8 cellular contexts compared by ENCODE assay signal in the genomic region with DNA sequence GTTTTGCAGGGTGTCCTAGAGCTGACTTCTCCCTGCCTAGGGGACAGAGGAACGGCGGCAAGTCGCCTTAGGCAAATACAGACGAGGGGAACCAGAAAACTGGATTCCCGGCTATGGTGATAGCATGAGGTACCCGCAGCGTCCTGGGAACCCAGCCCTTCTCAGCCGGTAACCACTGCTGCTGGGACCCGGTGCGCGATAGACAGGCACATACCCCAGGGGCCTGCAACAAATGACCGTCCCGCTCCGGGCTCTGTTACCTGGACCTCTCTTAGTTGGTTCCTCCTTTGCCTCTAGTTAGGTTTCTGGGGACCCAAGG. TPM values are rescaled to one million over a fixed set of nuclear protein-coding genes. Genes with fewer than 3 reads are reported as not detected.
A peak's percentile ranks its signal among the peaks of the same experiment; 100 is the strongest.
DNase-seq lines count a peak whose midpoint lies in the region; ATAC-seq and TF ChIP-seq lines count a peak whose summit lies in the region.

No MANE protein-coding gene starts in this region.

- H3K36me3 Mint-ChIP-seq in T-helper 17 cell (ENCODE audit: low read depth), result peaks cover 6% of the 10 kb centered on the region

- H4K20me1 ChIP-seq in DND-41 (ENCODE audit: insufficient read depth, low read length), result peaks cover 8% of the 10 kb centered on the region; the same call in 1 of the 2 replicates

- H3K79me2 ChIP-seq in DND-41 (ENCODE audit: insufficient read depth, low read length), result no peaks in the 10 kb centered on the region

- 1 to 8% methylated on average over 12 to 14 of the region's 14 CpGs for WGBS in lower leg skin, 2 donors

- H2AFZ ChIP-seq in DND-41 (ENCODE audit: low read depth, low read length), result peak overlapping the region; percentile 33; the same call in 1 of the 2 replicates

- H3K27me3 ChIP-seq in DND-41 (ENCODE audit: insufficient read depth, low read length, poor library complexity), result peaks cover 49% of the 10 kb centered on the region
- H3K27me3 ChIP-seq in skeletal muscle tissue (ENCODE audit: control insufficient read depth in 3 of 3, insufficient read depth in 3 of 3, low read length in 3 of 3), result peaks cover 12 to 19% (median 17%) of the 10 kb centered on the region in 3 donors

- DNase-seq in DND-41 (no peak), T-helper 17 cell (no peak), germinal center (ENCODE audit: low spot score) (peak; percentile 10), lower leg skin (ENCODE audit: low spot score in 2 of 2) (no peak), NCI-H524 treated with DMSO at 0.1 percent for 48 hours (lab: John Stamatoyannopoulos, UW) (no peak), CD1c-positive myeloid dendritic cell (ENCODE audit: extremely low spot score) (no peak)

- peak overlapping the region; percentile 82 for H3K4me2 ChIP-seq in DND-41 (ENCODE audit: insufficient read depth, low read length)

- H3K9me3 ChIP-seq in DND-41 (ENCODE audit: insufficient read depth, low read length, severe bottlenecking) (no peaks in the 10 kb centered on the region), HEK293 (ENCODE audit: control insufficient read depth, insufficient read depth, low read depth, low read length) (no peaks in the 10 kb centered on the region), T-helper 17 cell (ENCODE audit: control insufficient read depth, low read length, poor library complexity, severe bottlenecking) (no peaks in the 10 kb centered on the region), skeletal muscle tissue (ENCODE audit: control insufficient read depth in 3 of 3, low read length in 3 of 3) (no peaks in the 10 kb centered on the region)

- H3K4me3 Mint-ChIP-seq in T-helper 17 cell, result peak overlapping the region; percentile 71

- no peak overlapping the region for H3K9ac ChIP-seq in DND-41 (ENCODE audit: low read depth, low read length)
- H3K9ac ChIP-seq in skeletal muscle tissue (ENCODE audit: low read depth in 1 of 3, low read length in 3 of 3), result peak overlapping the region in 1 of 3 donors; percentile 24

- peaks cover 15% of the 10 kb centered on the region for H3K4me1 Mint-ChIP-seq in T-helper 17 cell

- no peak overlapping the region for H3K27ac Mint-ChIP-seq in T-helper 17 cell

- H3K4me3 ChIP-seq in DND-41 (ENCODE audit: low read depth in 1 of 2, low read length in 2 of 2) (peak overlapping the region in 1 of 2 experiments; percentile 48; a peak in 2 of 4 replicates), HEK293 (ENCODE audit: low read depth, low read length) (peak overlapping the region; percentile 69), skeletal muscle tissue (ENCODE audit: low read length in 3 of 3) (peak overlapping the region; percentile 56 to 70 (median 60)), lower leg skin (ENCODE audit: low read depth, poor library complexity, severe bottlenecking) (no peak overlapping the region)

- H3K36me3 ChIP-seq in DND-41 (ENCODE audit: insufficient read depth, low read length) (no peaks in the 10 kb centered on the region), HEK293 (ENCODE audit: control insufficient read depth in 2 of 2, insufficient read depth in 1 of 2, low read length in 2 of 2) (no peaks in the 10 kb centered on the region), skeletal muscle tissue (ENCODE audit: control insufficient read depth in 3 of 3, insufficient read depth in 3 of 3, low read length in 3 of 3) (peaks cover 0 to 2% (median 0%) of the 10 kb centered on the region in 3 donors)

- POLR2A ChIA-PET in HEK293 (lab: Yijun Ruan, JAX), result interaction anchor here (1.2 kb wide), 1 partner anchor 33 kb away, joined by 3 read pairs; no protein-coding TSS in a partner anchor

- ATAC-seq in DND-41 (ENCODE audit: insufficient read depth, low read depth), result no peak
- peak; percentile 9 for ATAC-seq in T-helper 17 cell

- intact Hi-C loops in lower leg skin (cut with DNase I; ENCODE audit: low total_unique reads), result no loop called here

- H3K4me1 ChIP-seq in DND-41 (ENCODE audit: insufficient read depth, low read length) (peaks cover 15% of the 10 kb centered on the region), HEK293 (ENCODE audit: control insufficient read depth, insufficient read depth, low read length) (peaks cover 17% of the 10 kb centered on the region), skeletal muscle tissue (ENCODE audit: control insufficient read depth in 3 of 3, insufficient read depth in 3 of 3, low read length in 3 of 3) (peaks cover 6 to 17% (median 10%) of the 10 kb centered on the region in 3 donors)

- no peak for TF ChIP-seq CTCF in DND-41 (IDR thresholded peaks at IDR 0.05; ENCODE audit: borderline replicate concordance, extremely low read depth, low read length, poor library complexity, severe bottlenecking)
- no peak for TF ChIP-seq CTCF in HEK293 (tag by site-specific recombination; IDR thresholded peaks at IDR 0.05)
- no peak for TF ChIP-seq CTCF in lower leg skin (IDR thresholded peaks at IDR 0.05)

- H3K27ac ChIP-seq in DND-41 (ENCODE audit: low read length) (no peak overlapping the region), HEK293 (ENCODE audit: extremely low read depth, low read depth, low read length) (peak overlapping the region; percentile 59; the same call in 1 of the 2 replicates), skeletal muscle tissue (ENCODE audit: low read depth, low read length) (peak overlapping the region; percentile 18)

- peaks cover 83% of the 10 kb centered on the region for H3K27me3 Mint-ChIP-seq in T-helper 17 cell

- no peak for TF ChIP-seq POLR2A in lower leg skin (IDR thresholded peaks at IDR 0.05)

- CTCF ChIA-PET in HEK293 (lab: Yijun Ruan, JAX), result interaction anchor here (1.2 kb wide), 1 partner anchor 243 kb away, joined by 6 read pairs; no protein-coding TSS in a partner anchor

TF ChIP-seq in HEK293, 187 proteins besides CTCF, POLR2A, EP300 and RAD21:
- TF ChIP-seq ZEB2 (tag by site-specific recombination; IDR thresholded peaks at IDR 0.05) (no peak), ZBTB20 (tag by site-specific recombination; IDR thresholded peaks at IDR 0.05) (peak; percentile 82), ZNF335 (tag by site-specific recombination; conservative IDR thresholded peaks at IDR 0.05) (peak; percentile 97), ZBTB48 (tag by site-specific recombination; IDR thresholded peaks at IDR 0.05) (0 out of 2 replicates have a peak, but pooled peaks have one; percentile 64), ZNF23 (tag by site-specific recombination; IDR thresholded peaks at IDR 0.05; ENCODE audit: borderline replicate concordance) (no peak), ZXDB (tag by site-specific recombination; IDR thresholded peaks at IDR 0.05) (no peak), ZNF501 (tag by site-specific recombination; IDR thresholded peaks at IDR 0.05) (0 out of 2 replicates have a peak, but pooled peaks have one; percentile 2)
- TF ChIP-seq, protein P1, sequence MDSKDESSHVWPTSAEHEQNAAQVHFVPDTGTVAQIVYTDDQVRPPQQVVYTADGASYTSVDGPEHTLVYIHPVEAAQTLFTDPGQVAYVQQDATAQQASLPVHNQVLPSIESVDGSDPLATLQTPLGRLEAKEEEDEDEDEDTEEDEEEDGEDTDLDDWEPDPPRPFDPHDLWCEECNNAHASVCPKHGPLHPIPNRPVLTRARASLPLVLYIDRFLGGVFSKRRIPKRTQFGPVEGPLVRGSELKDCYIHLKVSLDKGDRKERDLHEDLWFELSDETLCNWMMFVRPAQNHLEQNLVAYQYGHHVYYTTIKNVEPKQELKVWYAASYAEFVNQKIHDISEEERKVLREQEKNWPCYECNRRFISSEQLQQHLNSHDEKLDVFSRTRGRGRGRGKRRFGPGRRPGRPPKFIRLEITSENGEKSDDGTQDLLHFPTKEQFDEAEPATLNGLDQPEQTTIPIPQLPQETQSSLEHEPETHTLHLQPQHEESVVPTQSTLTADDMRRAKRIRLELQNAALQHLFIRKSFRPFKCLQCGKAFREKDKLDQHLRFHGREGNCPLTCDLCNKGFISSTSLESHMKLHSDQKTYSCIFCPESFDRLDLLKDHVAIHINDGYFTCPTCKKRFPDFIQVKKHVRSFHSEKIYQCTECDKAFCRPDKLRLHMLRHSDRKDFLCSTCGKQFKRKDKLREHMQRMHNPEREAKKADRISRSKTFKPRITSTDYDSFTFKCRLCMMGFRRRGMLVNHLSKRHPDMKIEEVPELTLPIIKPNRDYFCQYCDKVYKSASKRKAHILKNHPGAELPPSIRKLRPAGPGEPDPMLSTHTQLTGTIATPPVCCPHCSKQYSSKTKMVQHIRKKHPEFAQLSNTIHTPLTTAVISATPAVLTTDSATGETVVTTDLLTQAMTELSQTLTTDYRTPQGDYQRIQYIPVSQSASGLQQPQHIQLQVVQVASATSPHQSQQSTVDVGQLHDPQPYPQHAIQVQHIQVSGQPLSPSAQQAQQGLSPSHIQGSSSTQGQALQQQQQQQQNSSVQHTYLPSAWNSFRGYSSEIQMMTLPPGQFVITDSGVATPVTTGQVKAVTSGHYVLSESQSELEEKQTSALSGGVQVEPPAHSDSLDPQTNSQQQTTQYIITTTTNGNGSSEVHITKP (tag by site-specific recombination; IDR thresholded peaks at IDR 0.05), result 0 out of 2 replicates have a peak, but pooled peaks have one; percentile 8
- TF ChIP-seq, protein P2, sequence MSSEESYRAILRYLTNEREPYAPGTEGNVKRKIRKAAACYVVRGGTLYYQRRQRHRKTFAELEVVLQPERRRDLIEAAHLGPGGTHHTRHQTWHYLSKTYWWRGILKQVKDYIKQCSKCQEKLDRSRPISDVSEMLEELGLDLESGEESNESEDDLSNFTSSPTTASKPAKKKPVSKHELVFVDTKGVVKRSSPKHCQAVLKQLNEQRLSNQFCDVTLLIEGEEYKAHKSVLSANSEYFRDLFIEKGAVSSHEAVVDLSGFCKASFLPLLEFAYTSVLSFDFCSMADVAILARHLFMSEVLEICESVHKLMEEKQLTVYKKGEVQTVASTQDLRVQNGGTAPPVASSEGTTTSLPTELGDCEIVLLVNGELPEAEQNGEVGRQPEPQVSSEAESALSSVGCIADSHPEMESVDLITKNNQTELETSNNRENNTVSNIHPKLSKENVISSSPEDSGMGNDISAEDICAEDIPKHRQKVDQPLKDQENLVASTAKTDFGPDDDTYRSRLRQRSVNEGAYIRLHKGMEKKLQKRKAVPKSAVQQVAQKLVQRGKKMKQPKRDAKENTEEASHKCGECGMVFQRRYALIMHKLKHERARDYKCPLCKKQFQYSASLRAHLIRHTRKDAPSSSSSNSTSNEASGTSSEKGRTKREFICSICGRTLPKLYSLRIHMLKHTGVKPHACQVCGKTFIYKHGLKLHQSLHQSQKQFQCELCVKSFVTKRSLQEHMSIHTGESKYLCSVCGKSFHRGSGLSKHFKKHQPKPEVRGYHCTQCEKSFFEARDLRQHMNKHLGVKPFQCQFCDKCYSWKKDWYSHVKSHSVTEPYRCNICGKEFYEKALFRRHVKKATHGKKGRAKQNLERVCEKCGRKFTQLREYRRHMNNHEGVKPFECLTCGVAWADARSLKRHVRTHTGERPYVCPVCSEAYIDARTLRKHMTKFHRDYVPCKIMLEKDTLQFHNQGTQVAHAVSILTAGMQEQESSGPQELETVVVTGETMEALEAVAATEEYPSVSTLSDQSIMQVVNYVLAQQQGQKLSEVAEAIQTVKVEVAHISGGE (tag by site-specific recombination; conservative IDR thresholded peaks at IDR 0.05; ENCODE audit: low read depth), result 0 out of 2 replicates have a peak, but pooled peaks have one; percentile 12
TF ChIP-seq in HEK293: peak in this region for 6.

RNA-seq across cellular contexts. Expression of a gene that starts 0.6 kb away (rescaled TPM):
- total RNA-seq in T-helper 17 cell (1 to 10 TPM in 1 of 2 donors, under 1 TPM in 1; 0.37 to 3.9 TPM), skeletal muscle tissue (33.4 TPM), lower leg skin (10 to 100 TPM in 1 of 4 donors, 1 to 10 TPM in 3; 1.8 to 11.5 (median 4.7) TPM)
